ENCODE assay signal across 10 cellular contexts in the genomic region with DNA sequence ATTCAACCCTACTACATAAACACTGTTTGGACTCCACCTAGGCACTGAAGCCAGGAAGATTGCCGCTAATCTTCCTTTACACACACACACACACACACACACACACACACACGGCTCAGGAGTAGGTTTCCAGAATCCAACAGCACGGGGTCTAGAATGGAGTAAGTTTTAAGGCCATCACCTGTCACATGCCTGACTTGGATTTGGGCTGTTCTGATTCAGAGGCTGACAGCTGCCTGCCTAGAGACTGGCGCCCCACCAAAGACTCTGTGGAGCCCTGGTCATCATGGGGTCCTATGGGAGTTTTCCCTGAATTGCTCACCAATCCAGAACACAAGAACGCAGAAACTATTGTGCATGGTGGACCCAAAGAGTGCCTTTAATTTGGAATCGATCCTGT. TPM values are rescaled to one million over a fixed set of nuclear protein-coding genes. Genes with fewer than 3 reads are reported as not detected.
A peak's percentile ranks its signal among the peaks of the same experiment; 100 is the strongest.
DNase-seq lines count a peak whose midpoint lies in the region; ATAC-seq and TF ChIP-seq lines count a peak whose summit lies in the region.
"Had no signal": no experiment of that assay in that cellular context is flagged by ENCODE, and none has a peak within 500 bp of the region (broad histone marks: within the 10 kb centered on the region; RNA-seq: fewer than 3 reads in every experiment).

No MANE protein-coding gene starts in this region.

- no peak overlapping the region for H3K4me3 ChIP-seq in heart left ventricle
- H3K4me3 ChIP-seq in osteoblast (ENCODE audit: insufficient read depth, low read length) = no peak overlapping the region
- no peak overlapping the region for H3K4me3 ChIP-seq in tibial artery
- H3K4me3 ChIP-seq: lung had no signal

- H4K20me1 ChIP-seq in osteoblast (ENCODE audit: insufficient read depth, low read length) = no peaks in the 10 kb centered on the region

- intact Hi-C loops in heart left ventricle (cut with DNase I) = loop anchor here in 7 of 10 donors (2.0 to 5.0 kb wide), 4 partner anchors 41 to 194 kb away; no protein-coding TSS in a partner anchor
- intact Hi-C loops in tibial artery (cut with DNase I; ENCODE audit: low total_unique reads) = no loop called here

- 80 to 93% (median 80%) methylated on average over 6 of the region's 6 CpGs for WGBS in adipose tissue, 3 donors
- 67 to 86% (median 80%) methylated on average over 6 of the region's 6 CpGs for WGBS in heart left ventricle, 4 donors

- H3K4me1 ChIP-seq in heart left ventricle = peaks cover 0 to 42% (median 20%) of the 10 kb centered on the region in 12 donors
- peaks cover 47% of the 10 kb centered on the region for H3K4me1 ChIP-seq in osteoblast (ENCODE audit: insufficient read depth, low read length)
- peaks cover 0 to 30% (median 24%) of the 10 kb centered on the region in 4 donors for H3K4me1 ChIP-seq in tibial artery

- no peak overlapping the region for H2AFZ ChIP-seq in osteoblast (ENCODE audit: low read length)

- TF ChIP-seq CTCF in heart left ventricle (IDR thresholded peaks at IDR 0.05) (no peak), osteoblast (IDR thresholded peaks at IDR 0.05; ENCODE audit: extremely low read depth, low read depth, low read length) (no peak), tibial artery (IDR thresholded peaks at IDR 0.05) (no peak)

- peak in 1 of 5 donors; percentile 57 for DNase-seq in heart left ventricle
- DNase-seq in osteoblast (ENCODE audit: insufficient read length, low spot score, missing footprints) = no peak
- DNase-seq in tibial artery = peak; percentile 83
- DNase-seq in pons (ENCODE audit: low spot score) = no peak
- DNase-seq in T1000 (lab: John Stamatoyannopoulos, UW) = no peak
- DNase-seq in dedifferentiated amniotic fluid mesenchymal stem cell (ENCODE audit: extremely low spot score) = no peak
- DNase-seq: NCI-H748 treated with DMSO at 0.1 percent for 48 hours had no signal

- H3K27me3 ChIP-seq in heart left ventricle (no peaks in the 10 kb centered on the region), osteoblast (ENCODE audit: insufficient read depth, low read length) (no peaks in the 10 kb centered on the region), tibial artery (no peaks in the 10 kb centered on the region)

- H3K36me3 ChIP-seq in heart left ventricle (peaks cover 0 to 5% (median 0%) of the 10 kb centered on the region in 9 donors), osteoblast (ENCODE audit: insufficient read depth, low read length) (no peaks in the 10 kb centered on the region), tibial artery (no peaks in the 10 kb centered on the region)

- no peaks in the 10 kb centered on the region for H3K79me2 ChIP-seq in osteoblast (ENCODE audit: insufficient read depth, low read length)

- peak overlapping the region; percentile 79 for H3K4me2 ChIP-seq in osteoblast (ENCODE audit: insufficient read depth, low read length)

- H3K9me3 ChIP-seq in heart left ventricle (peaks cover 0 to 11% (median 0%) of the 10 kb centered on the region in 12 donors), osteoblast (ENCODE audit: low read depth, low read length) (no peaks in the 10 kb centered on the region), tibial artery (no peaks in the 10 kb centered on the region)

- ATAC-seq in heart left ventricle = peak; percentile 27 to 54 (median 28)
- no peak for ATAC-seq in GM18873 (IDR thresholded peaks at IDR 0.05; ENCODE audit: low FRiP score, unreplicated experiment)

- no peak for TF ChIP-seq POLR2A in heart left ventricle (IDR thresholded peaks at IDR 0.05)

- H3K27ac ChIP-seq in adipose tissue (ENCODE audit: low read depth, low read length) (peak overlapping the region; percentile 44), heart left ventricle (peak overlapping the region; percentile 47 to 87 (median 78)), osteoblast (ENCODE audit: low read depth, low read length) (peak overlapping the region; percentile 53), tibial artery (peak overlapping the region; percentile 67)

RNA-seq across cellular contexts. Expression of gene CDRT4, which starts 10.9 kb away (rescaled TPM):
- polyA plus RNA-seq in adipose tissue = 1 to 10 TPM in 2 of 3 donors, not detected in 1; 1.3 to 3.8 TPM
- total RNA-seq in heart left ventricle = 1 to 10 TPM in 3 of 9 donors, under 1 TPM in 4, not detected in 2; 0.56 to 4.7 (median 0.96) TPM
- 1 to 10 TPM in 1 of 2 donors, under 1 TPM in 1; 0.12 to 1.9 TPM for polyA plus RNA-seq in heart left ventricle
- total RNA-seq in osteoblast = 2.7 and 3.3 TPM in 2 replicates

Comparison
In these comparisons a context has a peak if more than half of its experiments do, and no peak if none do; other contexts are left out.
1. DNase-seq: peak in tibial artery (2 of 2); none in osteoblast (single experiment), pons (single experiment), T1000 (single experiment) and dedifferentiated amniotic fluid mesenchymal stem cell (single experiment).
2. Peak in every context shown above with its lines, with median percentiles within 50 percentile points of each other: H3K27ac ChIP-seq.